In the genomic region with DNA sequence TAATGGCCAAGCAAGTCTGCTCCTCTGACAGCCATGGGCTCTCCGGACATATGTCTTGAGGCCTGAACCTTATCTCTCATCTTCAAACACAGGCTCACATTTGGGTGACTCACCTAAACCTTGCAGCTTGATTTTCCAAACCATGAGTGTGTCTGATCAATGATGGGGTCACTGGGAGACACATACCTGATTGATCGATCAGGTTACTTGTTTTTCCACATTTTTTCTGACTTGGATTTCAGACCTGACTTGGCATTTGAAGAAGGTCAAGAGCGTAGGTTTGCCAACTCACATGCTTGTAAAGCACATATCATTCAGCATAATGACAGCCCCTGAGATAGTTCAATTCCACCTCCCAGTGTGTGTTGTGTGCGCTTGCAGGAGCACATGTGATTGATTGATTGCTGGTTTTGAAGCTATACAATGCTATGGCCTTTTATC, we compare ENCODE assay signal across 19 cellular contexts.
DNase-seq lines count a peak whose midpoint lies in the region; TF ChIP-seq lines count a peak whose summit lies in the region.
"Had no signal": no experiment of that assay in that cellular context is flagged by ENCODE, and none has a peak within 500 bp of the region (broad histone marks: within the 10 kb centered on the region; RNA-seq: fewer than 3 reads in every experiment).

No MANE protein-coding gene starts in this region.

- H3K36me3 Mint-ChIP-seq in Calu3 (ENCODE audit: insufficient read depth, unreplicated experiment) = no peaks in the 10 kb centered on the region
- H3K36me3 Mint-ChIP-seq: CD8-positive, alpha-beta T cell had no signal

- no peaks in the 10 kb centered on the region for H3K9me3 Mint-ChIP-seq in Calu3 (ENCODE audit: low read depth, unreplicated experiment)
- H3K9me3 Mint-ChIP-seq: CD8-positive, alpha-beta T cell had no signal

- H3K27me3 Mint-ChIP-seq in Calu3 (ENCODE audit: unreplicated experiment) = no peaks in the 10 kb centered on the region
- H3K27me3 Mint-ChIP-seq: B cell had no signal

- no peak overlapping the region for H3K4me3 Mint-ChIP-seq in Calu3 (ENCODE audit: low read depth, unreplicated experiment)
- H3K4me3 Mint-ChIP-seq: B cell; CD8-positive, alpha-beta T cell had no signal

- H3K9ac ChIP-seq in neural cell (ENCODE audit: low read length) = no peak overlapping the region
- H3K9ac ChIP-seq: BLaER1 treated with 17β-estradiol and CSF1 and Interleukin-3, amounts not matched to agents 10 nM and 100 nM; GM23248 had no signal

- DNase-seq in Calu3 (peak; percentile 20), NCI-H2227 (lab: John Stamatoyannopoulos, UW; ENCODE audit: unreplicated experiment) (peak; percentile 7), islet precursor cell (peak; percentile 93), posterior cingulate gyrus (no peak), GM13977 (ENCODE audit: low spot score) (no peak), coronary artery (ENCODE audit: low spot score) (no peak)
- DNase-seq: CD8-positive, alpha-beta T cell; DMS 273 treated with DMSO at 0.1 percent for 48 hours; DMS53; DND-41; EL; GM23248; HCEC 1CT; IMR-90 had no signal

- H2AFZ ChIP-seq in neural cell (ENCODE audit: low read depth, low read length) = peak overlapping the region; percentile 1
- H2AFZ ChIP-seq: GM23248 had no signal

- in situ Hi-C loops in GM13977 (cut with MboI; ENCODE audit: low pct_unique_long_range_greater_than_20kb, low sequenced_read_pairs, unreplicated experiment) = no loop called here

- H3K36me3 ChIP-seq in neural cell (ENCODE audit: insufficient read depth, low read length) = no peaks in the 10 kb centered on the region
- H3K36me3 ChIP-seq: BLaER1 treated with 17β-estradiol and CSF1 and Interleukin-3, amounts not matched to agents 10 nM and 100 nM had no signal

- no TSS peak for BruUV-seq in Calu3 (replicated peaks; lab: Mats Ljungman, UMichigan)

- peaks cover 3% of the 10 kb centered on the region for H3F3A ChIP-seq in neural cell (ENCODE audit: insufficient read depth, low read length, poor library complexity, severe bottlenecking)

- CTCF ChIA-PET in Calu3 (lab: Charles Lee) = interaction anchor here (1.0 kb wide), 1 partner anchor 11 kb away, joined by 5 read pairs; no protein-coding TSS in a partner anchor

- H3K27ac Mint-ChIP-seq in Calu3 (ENCODE audit: unreplicated experiment) = no peak overlapping the region
- H3K27ac Mint-ChIP-seq: B cell; CD8-positive, alpha-beta T cell had no signal

- H3K27ac ChIP-seq in neural cell (ENCODE audit: low read length) = no peak overlapping the region
- H3K27ac ChIP-seq in coronary artery = no peak overlapping the region
- H3K27ac ChIP-seq: BLaER1 treated with 17β-estradiol and CSF1 and Interleukin-3, amounts not matched to agents 10 nM and 100 nM; GM23248; HL-60 had no signal

- H3K4me3 ChIP-seq in neural cell (ENCODE audit: low read length) (no peak overlapping the region), coronary artery (no peak overlapping the region)
- H3K4me3 ChIP-seq: BLaER1 treated with 17β-estradiol and CSF1 and Interleukin-3, amounts not matched to agents 10 nM and 100 nM; GM12878; GM23248 had no signal

- no peak overlapping the region for H3K4me2 ChIP-seq in neural cell (ENCODE audit: low read length)
- H3K4me2 ChIP-seq: BLaER1 treated with 17β-estradiol and CSF1 and Interleukin-3, amounts not matched to agents 10 nM and 100 nM had no signal

- H3K27me3 ChIP-seq in neural cell (ENCODE audit: insufficient read depth, low read depth, low read length) = no peaks in the 10 kb centered on the region
- H3K27me3 ChIP-seq: BLaER1 treated with 17β-estradiol and CSF1 and Interleukin-3, amounts not matched to agents 10 nM and 100 nM had no signal

- no peaks in the 10 kb centered on the region for H3K79me2 ChIP-seq in neural cell (replicated peaks; ENCODE audit: insufficient read depth, low read length)

- intact Hi-C loops in Calu3 (cut with micrococcal nuclease; ENCODE audit: unreplicated experiment) (no loop called here), posterior cingulate gyrus (cut with DNase I) (no loop called here)

- peaks cover 9% of the 10 kb centered on the region for H3K4me1 Mint-ChIP-seq in Calu3 (ENCODE audit: low read depth, unreplicated experiment)
- H3K4me1 Mint-ChIP-seq: B cell had no signal

- TF ChIP-seq CTCF in Calu3 (IDR thresholded peaks at IDR 0.05; ENCODE audit: unreplicated experiment) = no peak
- no peak for TF ChIP-seq CTCF in neural cell (IDR thresholded peaks at IDR 0.05; ENCODE audit: poor library complexity, severe bottlenecking)
- no peak for TF ChIP-seq CTCF in GM13977 (IDR thresholded peaks at IDR 0.05; ENCODE audit: extremely low read depth, insufficient read depth, missing control alignments)
- TF ChIP-seq CTCF in coronary artery (IDR thresholded peaks at IDR 0.05) = no peak

- H3K9me3 ChIP-seq in neural cell (ENCODE audit: low read length) = no peaks in the 10 kb centered on the region
- H3K9me3 ChIP-seq: BLaER1 treated with 17β-estradiol and CSF1 and Interleukin-3, amounts not matched to agents 10 nM and 100 nM had no signal

- no peaks in the 10 kb centered on the region for H3K9me2 ChIP-seq in neural cell (ENCODE audit: insufficient read depth, low read length)

- no peak for TF ChIP-seq EP300 in neural cell (conservative IDR thresholded peaks at IDR 0.05; ENCODE audit: poor library complexity, severe bottlenecking)

- peak; percentile 43 for TF ChIP-seq RAD21 in neural cell (conservative IDR thresholded peaks at IDR 0.05)

- no peaks in the 10 kb centered on the region for H4K20me1 ChIP-seq in neural cell (ENCODE audit: insufficient read depth)
- H4K20me1 ChIP-seq: BLaER1 treated with 17β-estradiol and CSF1 and Interleukin-3, amounts not matched to agents 10 nM and 100 nM had no signal

TF ChIP-seq in neural cell, 6 proteins besides CTCF, POLR2A, EP300 and RAD21:
- TF ChIP-seq SMC3 (conservative IDR thresholded peaks at IDR 0.05; ENCODE audit: poor library complexity) (peak; percentile 35), POLR2AphosphoS5 (IDR thresholded peaks at IDR 0.05) (peak; percentile 69), EZH2 (IDR thresholded peaks at IDR 0.05; ENCODE audit: borderline replicate concordance, insufficient read depth, low read length, poor library complexity, severe bottlenecking) (no peak)

Comparison
In these comparisons a context has a peak if more than half of its experiments do, and no peak if none do; other contexts are left out.
1. DNase-seq: peak in Calu3 (single experiment), NCI-H2227 (single experiment) and islet precursor cell (single experiment); none in posterior cingulate gyrus (0 of 10), GM13977 (single experiment) and coronary artery (single experiment).